Comparison of ENCODE assay signal across 7 cellular contexts in genomic region chr22:47213571-47214230, GRCh38.
DNase-seq lines count a peak whose midpoint lies in the region; ATAC-seq and TF ChIP-seq lines count a peak whose summit lies in the region.

No MANE protein-coding gene starts in this region.

- H3K4me3 Mint-ChIP-seq in activated CD8-positive, alpha-beta memory T cell treated with anti-CD3 and anti-CD28 coated beads, Interleukin-2, amount 10 ng/mL, durations not matched to agents 7 days and 5 days, result no peak overlapping the region

- CTCF ChIA-PET in activated CD8-positive, alpha-beta memory T cell treated with anti-CD3 and anti-CD28 coated beads, Interleukin-2, amount 10 ng/mL, durations not matched to agents 7 days and 5 days (lab: Charles Lee), result interaction anchor here (1.0 to 1.5 kb wide), 5 partner anchors 9 to 42 kb away, joined by 3 to 4 read pairs (median 3); no protein-coding TSS in a partner anchor

- H3K27me3 Mint-ChIP-seq in activated CD8-positive, alpha-beta memory T cell treated with anti-CD3 and anti-CD28 coated beads, Interleukin-2, amount 10 ng/mL, durations not matched to agents 7 days and 5 days, result no peaks in the 10 kb centered on the region

- peak; percentile 91 for TF ChIP-seq CTCF in GM12872 (IDR thresholded peaks at IDR 0.05; ENCODE audit: insufficient read depth, low read depth, low read length)

- peak; percentile 68 for ATAC-seq in activated CD8-positive, alpha-beta memory T cell treated with anti-CD3 and anti-CD28 coated beads, Interleukin-2, amount 10 ng/mL, durations not matched to agents 7 days and 5 days

- no peaks in the 10 kb centered on the region for H3K4me1 Mint-ChIP-seq in activated CD8-positive, alpha-beta memory T cell treated with anti-CD3 and anti-CD28 coated beads, Interleukin-2, amount 10 ng/mL, durations not matched to agents 7 days and 5 days

- H3K36me3 Mint-ChIP-seq in activated CD8-positive, alpha-beta memory T cell treated with anti-CD3 and anti-CD28 coated beads, Interleukin-2, amount 10 ng/mL, durations not matched to agents 7 days and 5 days, result no peaks in the 10 kb centered on the region

- H3K27ac Mint-ChIP-seq in activated CD8-positive, alpha-beta memory T cell treated with anti-CD3 and anti-CD28 coated beads, Interleukin-2, amount 10 ng/mL, durations not matched to agents 7 days and 5 days, result no peak overlapping the region

- DNase-seq in NAMALWA (ENCODE audit: low spot score), result peak; percentile 75
- peak; percentile 59 for DNase-seq in activated CD8-positive, alpha-beta memory T cell treated with anti-CD3 and anti-CD28 coated beads, Interleukin-2, amount 10 ng/mL, durations not matched to agents 7 days and 5 days
- DNase-seq in foreskin melanocyte, result peak; percentile 4
- DNase-seq in stimulated activated CD4-positive, alpha-beta T cell treated with anti-CD3 and anti-CD28 coated beads, TNF-alpha, amount 100 ng/mL, for 24 hours (ENCODE audit: low read depth in 3 of 3), result peak; percentile 22 to 54 (median 25)
- DNase-seq in pons (ENCODE audit: low spot score), result no peak
- DNase-seq in NCI-H748 treated with DMSO at 0.1 percent for 48 hours (lab: John Stamatoyannopoulos, UW), result no peak

- no peaks in the 10 kb centered on the region for H3K9me3 Mint-ChIP-seq in activated CD8-positive, alpha-beta memory T cell treated with anti-CD3 and anti-CD28 coated beads, Interleukin-2, amount 10 ng/mL, durations not matched to agents 7 days and 5 days (ENCODE audit: low read depth)

Comparison
In these comparisons a context has a peak if more than half of its experiments do, and no peak if none do; other contexts are left out.
1. DNase-seq: peak in NAMALWA (single experiment), activated CD8-positive, alpha-beta memory T cell treated with anti-CD3 and anti-CD28 coated beads, Interleukin-2, amount 10 ng/mL, durations not matched to agents 7 days and 5 days (single experiment), foreskin melanocyte (single experiment) and stimulated activated CD4-positive, alpha-beta T cell treated with anti-CD3 and anti-CD28 coated beads, TNF-alpha, amount 100 ng/mL, for 24 hours (3 of 3); none in pons (single experiment) and NCI-H748 treated with DMSO at 0.1 percent for 48 hours (single experiment).